In genomic region chrX:37678574-37678973, GRCh38 we compare ENCODE assay signal across 15 cellular contexts. TPM values are rescaled to one million over a fixed set of nuclear protein-coding genes. Genes with fewer than 3 reads are reported as not detected.
A peak's percentile ranks its signal among the peaks of the same experiment; 100 is the strongest.
DNase-seq lines count a peak whose midpoint lies in the region; ATAC-seq, FAIRE-seq and TF ChIP-seq lines count a peak whose summit lies in the region.
"Had no signal": no experiment of that assay in that cellular context is flagged by ENCODE, and none has a peak within 500 bp of the region (broad histone marks: within the 10 kb centered on the region; RNA-seq: fewer than 3 reads in every experiment).

No MANE protein-coding gene starts in this region.

- H3K9ac ChIP-seq in PC-3 (ENCODE audit: low read length) (no peak overlapping the region), K562 (ENCODE audit: insufficient read depth in 1 of 2, low read depth in 2 of 2, low read length in 2 of 2) (no peak overlapping the region)

- BruUV-seq in PC-3 (replicated peaks; lab: Mats Ljungman, UMichigan) (no TSS peak), K562 (replicated peaks; lab: Mats Ljungman, UMichigan) (no TSS peak)

- 60% methylated on average over 1 of the region's 1 CpG for WGBS in K562 (ENCODE audit: insufficient coverage, low coverage, missing lambda C conversion rate)

- no peak for DNase-seq in PC-3
- DNase-seq in K562 (ENCODE audit: extremely low read depth in 1 of 4, low spot score in 3 of 4): no peak
- DNase-seq in mucosa of descending colon: no peak
- DNase-seq: BE2C; CD4-positive, alpha-beta memory T cell; DMS79; GOT3; H9 had no signal

- TF ChIP-seq EP300 in K562 (IDR thresholded peaks at IDR 0.05; ENCODE audit: low read length): no peak

- intact Hi-C loops in PC-3 (cut with micrococcal nuclease): loop anchor here (5.0 to 10.0 kb wide), 3 partner anchors 51 to 146 kb away; partner anchors contain the start of gene LANCL3
- intact Hi-C loops in K562 (cut with micrococcal nuclease): no loop called here
- intact Hi-C loops in mucosa of descending colon (cut with DNase I, micrococcal nuclease): no loop called here

- H3K27ac ChIP-seq in PC-3 (ENCODE audit: low read length): no peak overlapping the region
- no peak overlapping the region for H3K27ac ChIP-seq in K562 (ENCODE audit: extremely low read depth, low read depth, low read length)
- H3K27ac ChIP-seq: A549, C4-2B had no signal

- H3K27me3 ChIP-seq in PC-3 (ENCODE audit: low read length) (no peaks in the 10 kb centered on the region), K562 (ENCODE audit: control insufficient read depth in 2 of 2, insufficient read depth in 2 of 2, low read length in 2 of 2) (no peaks in the 10 kb centered on the region)
- H3K27me3 ChIP-seq: BE2C had no signal

- FAIRE-seq in K562 (lab: Jason Lieb, UNC): no peak
- FAIRE-seq: GM12891 had no signal

- H3K4me1 ChIP-seq in PC-3 (ENCODE audit: insufficient read depth, low read length) (peaks cover 13% of the 10 kb centered on the region), K562 (replicated peaks in 1 of 2; ENCODE audit: control insufficient read depth in 2 of 2, insufficient read depth in 2 of 2, low read length in 2 of 2) (peaks cover 0 to 17% of the 10 kb centered on the region in 2 experiments; a peak in 2 of 5 replicates), mucosa of descending colon (ENCODE audit: low read depth) (peaks cover 4% of the 10 kb centered on the region)
- H3K4me1 ChIP-seq: A549, BE2C had no signal

- TF ChIP-seq CTCF in PC-3 (conservative IDR thresholded peaks at IDR 0.05; ENCODE audit: low read depth, low read length) (no peak), K562 (IDR thresholded peaks at IDR 0.05 in 2 of 3, conservative IDR thresholded peaks at IDR 0.05 in 1 of 3; ENCODE audit: insufficient read depth in 2 of 3, low read depth in 1 of 3, low read length in 3 of 3) (no peak), mucosa of descending colon (IDR thresholded peaks at IDR 0.05) (no peak)

- in situ Hi-C loops in K562 (cut with MboI): no loop called here

- no peaks in the 10 kb centered on the region for H3F3A ChIP-seq in PC-3 (ENCODE audit: low read length, unreplicated experiment)

- TF ChIP-seq POLR2A in K562 (conservative IDR thresholded peaks at IDR 0.05): no peak

- H3K9me3 ChIP-seq in PC-3 (ENCODE audit: low read length) (no peaks in the 10 kb centered on the region), K562 (replicated peaks; ENCODE audit: control insufficient read depth, insufficient read depth, low read depth, low read length) (no peaks in the 10 kb centered on the region), mucosa of descending colon (no peaks in the 10 kb centered on the region)
- H3K9me3 ChIP-seq: A549, BE2C had no signal

- H3K79me2 ChIP-seq in PC-3 (ENCODE audit: low read length) (no peaks in the 10 kb centered on the region), K562 (ENCODE audit: control insufficient read depth, insufficient read depth, low read length) (no peaks in the 10 kb centered on the region)

- no peaks in the 10 kb centered on the region for H3K9me1 ChIP-seq in K562 (ENCODE audit: control insufficient read depth, insufficient read depth, low read length)

- POLR2A ChIA-PET in PC-3 (lab: Charles Lee; ENCODE audit: unreplicated experiment): interaction anchor here (0.6 kb wide), 1 partner anchor 52 kb away, joined by 3 read pairs; no protein-coding TSS in a partner anchor
- POLR2A ChIA-PET in K562 (lab: Yijun Ruan, JAX): no interaction called here

- no peak for TF ChIP-seq RAD21 in K562 (CRISPR knock-in tag; conservative IDR thresholded peaks at IDR 0.05 in 1 of 2, IDR thresholded peaks at IDR 0.05 in 1 of 2)

- H3K9me2 ChIP-seq in PC-3 (replicated peaks; ENCODE audit: low read length): no peaks in the 10 kb centered on the region

- H2AFZ ChIP-seq in PC-3 (ENCODE audit: low read length) (no peak overlapping the region), K562 (ENCODE audit: low read depth, low read length) (no peak overlapping the region)

- CTCF ChIA-PET in PC-3 (lab: Charles Lee) (no interaction called here), K562 (lab: Yijun Ruan, JAX; ENCODE audit: low intra/inter-chr PET ratio) (no interaction called here)

- no peaks in the 10 kb centered on the region for H3K36me3 ChIP-seq in PC-3 (ENCODE audit: low read depth, low read length)
- H3K36me3 ChIP-seq in K562 (ENCODE audit: control insufficient read depth, insufficient read depth, low read length): no peaks in the 10 kb centered on the region
- H3K36me3 ChIP-seq in mucosa of descending colon (ENCODE audit: low read depth): no peaks in the 10 kb centered on the region
- H3K36me3 ChIP-seq: BE2C had no signal

- no peaks in the 10 kb centered on the region for H4K20me1 ChIP-seq in PC-3 (ENCODE audit: low read length)
- no peaks in the 10 kb centered on the region for H4K20me1 ChIP-seq in K562 (replicated peaks; ENCODE audit: control insufficient read depth, insufficient read depth, low read length)

- no peak overlapping the region for H3K4me2 ChIP-seq in PC-3 (ENCODE audit: low read length)
- no peak overlapping the region for H3K4me2 ChIP-seq in K562 (ENCODE audit: insufficient read depth, low read length)
- H3K4me2 ChIP-seq: A549 had no signal

- ATAC-seq in PC-3 (0 out of 2 replicates have a peak, but pooled peaks have one; percentile 24), K562 (no peak), mucosa of descending colon (peak; percentile 47), GM19397 (IDR thresholded peaks at IDR 0.05; ENCODE audit: unreplicated experiment) (no peak), GM18519 (IDR thresholded peaks at IDR 0.05; ENCODE audit: low FRiP score, unreplicated experiment) (no peak), HG03097 (IDR thresholded peaks at IDR 0.05; ENCODE audit: low FRiP score, unreplicated experiment) (no peak)
- ATAC-seq: A549 had no signal

- H3K4me3 ChIP-seq in PC-3 (ENCODE audit: low read length) (no peak overlapping the region), K562 (no peak overlapping the region), mucosa of descending colon (no peak overlapping the region)
- H3K4me3 ChIP-seq: A549 had no signal

TF ChIP-seq in K562, 482 proteins besides CTCF, POLR2A, EP300 and RAD21:
- TF ChIP-seq, protein P1, sequence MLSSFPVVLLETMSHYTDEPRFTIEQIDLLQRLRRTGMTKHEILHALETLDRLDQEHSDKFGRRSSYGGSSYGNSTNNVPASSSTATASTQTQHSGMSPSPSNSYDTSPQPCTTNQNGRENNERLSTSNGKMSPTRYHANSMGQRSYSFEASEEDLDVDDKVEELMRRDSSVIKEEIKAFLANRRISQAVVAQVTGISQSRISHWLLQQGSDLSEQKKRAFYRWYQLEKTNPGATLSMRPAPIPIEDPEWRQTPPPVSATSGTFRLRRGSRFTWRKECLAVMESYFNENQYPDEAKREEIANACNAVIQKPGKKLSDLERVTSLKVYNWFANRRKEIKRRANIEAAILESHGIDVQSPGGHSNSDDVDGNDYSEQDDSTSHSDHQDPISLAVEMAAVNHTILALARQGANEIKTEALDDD (IDR thresholded peaks at IDR 0.05): 0 out of 2 replicates have a peak, but pooled peaks have one; percentile 31
- TF ChIP-seq ZNF766 (CRISPR knock-in tag; conservative IDR thresholded peaks at IDR 0.05): no peak
- 0 out of 4 replicates have a peak, but pooled peaks of 1 of the 2 experiments have one; percentile 41 for TF ChIP-seq FOXA3 (CRISPR knock-in tag; conservative IDR thresholded peaks at IDR 0.05 in 1 of 2, IDR thresholded peaks at IDR 0.05 in 1 of 2)
TF ChIP-seq in K562: peak in this region for 2.

RNA-seq across cellular contexts. Expression of gene XK, which starts 7.0 kb away (rescaled TPM):
- 7.7 and 8.0 TPM in 2 replicates for total RNA-seq in PC-3 (2014; rRNA removed)
- 8.3 and 16.9 TPM in 2 replicates for total RNA-seq in K562 (2011; cell fraction: chromatin; rRNA removed; ENCODE audit: low replicate concordance)
- total RNA-seq in K562 (2011; cell fraction: nucleolus; rRNA removed): 10.7 and 12.9 TPM in 2 replicates
- total RNA-seq in K562 (2011; cell fraction: nucleoplasm; rRNA removed): 23.0 and 39.2 TPM in 2 replicates
- total RNA-seq in K562 (2014; rRNA removed): 7.0 and 8.4 TPM in 2 replicates
- 16.8 and 18.3 TPM in 2 replicates for total RNA-seq in K562 (2014; rRNA removed; fragmentation: Illumina TruSeq; extraction: Trizol)
- 10.4 and 11.6 TPM in 2 replicates for total RNA-seq in K562 (2015; rRNA removed; fragmentation: Illumina TruSeq; extraction: Trizol)
- 13.7 and 14.3 TPM in 2 replicates for total RNA-seq in K562 (2021)
- 19.2 and 21.6 TPM in 2 replicates for polyA plus RNA-seq in K562 (2011; rRNA removed)
- 9.9 and 15.1 TPM in 2 replicates for polyA plus RNA-seq in K562 (2011; cell fraction: cytosol; rRNA removed)
- 5.5 and 7.4 TPM in 2 replicates for polyA plus RNA-seq in K562 (2011; cell fraction: nucleus; rRNA removed)
- polyA plus RNA-seq in K562 (2012): 9.0 and 13.2 TPM in 2 replicates
- 12.6 and 14.4 TPM in 2 replicates for polyA plus RNA-seq in K562 (2014; fragmentation: Illumina TruSeq; extraction: Trizol)
- 1 to 10 TPM; 4.0 to 6.0 TPM for polyA plus RNA-seq in K562 (2014; fragmentation: Nextera tagmentation; extraction: Ambion mirVana)
- 7.8 and 11.7 TPM in 2 replicates for polyA plus RNA-seq in K562 (2014; rRNA removed)
- 28.8 and 29.4 TPM in 2 replicates for polyA minus RNA-seq in K562 (2011; rRNA and poly(A)+ RNA removed)
- 14.0 and 15.6 TPM in 2 replicates for polyA minus RNA-seq in K562 (2011; cell fraction: cytosol; rRNA and poly(A)+ RNA removed)
- polyA minus RNA-seq in K562 (2011; cell fraction: nucleus; rRNA and poly(A)+ RNA removed): 6.5 and 8.9 TPM in 2 replicates
- total RNA-seq in mucosa of descending colon: 10 to 100 TPM; 22.8 to 34.7 (median 29.5) TPM
- total RNA-seq: CD4-positive, alpha-beta memory T cell; G401 had no signal
- polyA plus RNA-seq: CD4-positive, alpha-beta memory T cell had no signal

Comparison
In these comparisons a context has a peak if more than half of its experiments do, and no peak if none do; other contexts are left out.
1. ATAC-seq: peak in PC-3 (single experiment) and mucosa of descending colon (single experiment); none in K562 (single experiment), GM19397 (single experiment), GM18519 (single experiment) and HG03097 (single experiment).